11 cellular contexts compared by ENCODE assay signal in the genomic region with DNA sequence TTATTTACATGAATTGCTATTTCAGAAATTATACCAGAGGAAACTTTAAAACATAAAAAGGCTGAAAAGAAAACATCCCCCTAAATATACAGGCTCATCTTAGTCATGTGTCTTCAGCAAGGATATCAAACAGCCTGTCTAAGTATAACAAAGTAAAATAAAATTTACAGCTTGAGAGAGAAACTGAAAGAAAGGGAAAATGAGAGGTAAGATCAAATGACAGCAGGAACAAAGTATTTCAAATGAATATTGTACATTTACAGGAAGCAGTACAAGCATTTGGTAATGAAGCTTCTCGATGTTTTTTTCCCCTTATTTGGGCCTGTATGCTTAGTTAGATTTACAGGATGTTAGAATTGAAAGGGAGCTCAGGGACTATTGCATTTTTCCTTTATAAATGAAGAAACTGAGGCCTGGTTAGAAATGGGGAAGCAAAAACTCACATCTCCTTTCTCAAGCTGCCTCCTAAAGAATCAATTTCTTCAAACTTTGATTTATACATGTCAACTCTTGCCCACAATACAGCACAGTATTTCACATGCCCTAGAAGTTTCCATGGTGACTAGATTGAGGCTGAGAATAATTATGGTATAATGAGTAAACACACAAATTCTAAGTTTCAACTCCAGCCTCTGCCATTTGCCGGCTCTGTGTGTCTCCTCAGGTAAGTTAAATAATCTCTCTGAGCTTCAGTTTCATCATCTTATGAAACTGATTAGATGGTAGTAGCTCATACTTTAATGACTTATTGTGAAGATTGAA. TPM values are rescaled to one million over a fixed set of nuclear protein-coding genes. Genes with fewer than 3 reads are reported as not detected.
A peak's percentile ranks its signal among the peaks of the same experiment; 100 is the strongest.
DNase-seq lines count a peak whose midpoint lies in the region; ATAC-seq, FAIRE-seq and TF ChIP-seq lines count a peak whose summit lies in the region.
"Had no signal": no experiment of that assay in that cellular context is flagged by ENCODE, and none has a peak within 500 bp of the region (broad histone marks: within the 10 kb centered on the region; RNA-seq: fewer than 3 reads in every experiment).

No MANE protein-coding gene starts in this region.

- peaks cover 12% of the 10 kb centered on the region for H3K36me3 ChIP-seq in CD4-positive, CD25-positive, alpha-beta regulatory T cell (ENCODE audit: control insufficient read depth, insufficient read depth, low read length)
- H3K36me3 ChIP-seq in MM.1S (replicated peaks; ENCODE audit: insufficient read depth, low read length) (no peaks in the 10 kb centered on the region), upper lobe of right lung (no peaks in the 10 kb centered on the region), kidney (ENCODE audit: control insufficient read depth in 1 of 2, insufficient read depth in 2 of 2, low read length in 2 of 2) (no peaks in the 10 kb centered on the region)

- intact Hi-C loops in upper lobe of right lung (cut with DNase I) (no loop called here), kidney (cut with DNase I) (no loop called here)

- H3K27ac Mint-ChIP-seq in CD4-positive, CD25-positive, alpha-beta regulatory T cell, result peak overlapping the region; percentile 87 to 97 (median 91)
- peak overlapping the region; percentile 92 to 98 for H3K27ac Mint-ChIP-seq in activated naive CD4-positive, alpha-beta T cell treated with anti-CD3 and anti-CD28 coated beads, Interleukin-2, amount 50 U/mL, for 72 hours
- H3K27ac Mint-ChIP-seq: immature natural killer cell had no signal

- peak in 2 of 3 donors; percentile 33 to 61 for DNase-seq in CD4-positive, CD25-positive, alpha-beta regulatory T cell
- DNase-seq in GM12892 (ENCODE audit: insufficient read length) (no peak), MM.1S (peak; percentile 36), AG08395 (ENCODE audit: low spot score) (no peak), upper lobe of right lung (no peak), kidney (no peak)
- DNase-seq in activated naive CD4-positive, alpha-beta T cell treated with anti-CD3 and anti-CD28 coated beads, Interleukin-2, amount 50 U/mL, for 72 hours (ENCODE audit: low spot score in 2 of 2), result no peak
- DNase-seq: cortex of kidney, immature natural killer cell, NCI-H1048 had no signal

- peak overlapping the region; percentile 19 to 85 (median 56) for H3K4me3 Mint-ChIP-seq in CD4-positive, CD25-positive, alpha-beta regulatory T cell
- H3K4me3 Mint-ChIP-seq: immature natural killer cell had no signal

- H3K27ac ChIP-seq in CD4-positive, CD25-positive, alpha-beta regulatory T cell (ENCODE audit: insufficient read depth, low read length, poor library complexity, severe bottlenecking), result peak overlapping the region; percentile 81
- H3K27ac ChIP-seq in MM.1S (ENCODE audit: low read length), result peak overlapping the region; percentile 94
- H3K27ac ChIP-seq in upper lobe of right lung, result no peak overlapping the region
- no peak overlapping the region for H3K27ac ChIP-seq in kidney (ENCODE audit: low read depth in 2 of 2, low read length in 2 of 2)

- no peaks in the 10 kb centered on the region for H3K27me3 Mint-ChIP-seq in CD4-positive, CD25-positive, alpha-beta regulatory T cell

- FAIRE-seq in GM12892 (lab: Jason Lieb, UNC) (peak; percentile 58), kidney (lab: Jason Lieb, UNC) (no peak)

- TF ChIP-seq POLR2A in GM12892 (IDR thresholded peaks at IDR 0.05; ENCODE audit: low read depth, low read length), result no peak

- H4K20me1 ChIP-seq in MM.1S (ENCODE audit: insufficient read depth, low read length), result no peaks in the 10 kb centered on the region

- H3K36me3 Mint-ChIP-seq in CD4-positive, CD25-positive, alpha-beta regulatory T cell, result peaks cover 11% of the 10 kb centered on the region
- peaks cover 19 to 64% of the 10 kb centered on the region in 2 donors for H3K36me3 Mint-ChIP-seq in activated naive CD4-positive, alpha-beta T cell treated with anti-CD3 and anti-CD28 coated beads, Interleukin-2, amount 50 U/mL, for 72 hours

- H3K9me3 ChIP-seq in CD4-positive, CD25-positive, alpha-beta regulatory T cell (ENCODE audit: control insufficient read depth in 2 of 2, low read length in 2 of 2), result no peaks in the 10 kb centered on the region
- H3K9me3 ChIP-seq in MM.1S (replicated peaks; ENCODE audit: insufficient read depth, low read length) (no peaks in the 10 kb centered on the region), upper lobe of right lung (no peaks in the 10 kb centered on the region), kidney (ENCODE audit: control insufficient read depth in 1 of 2, low read length in 2 of 2) (no peaks in the 10 kb centered on the region)

- H2AFZ ChIP-seq in MM.1S (ENCODE audit: low read length), result no peak overlapping the region

- H3K4me1 Mint-ChIP-seq in CD4-positive, CD25-positive, alpha-beta regulatory T cell, result peaks cover 40 to 60% (median 49%) of the 10 kb centered on the region in 4 donors
- H3K4me1 Mint-ChIP-seq: immature natural killer cell had no signal

- H3K9ac ChIP-seq in MM.1S (ENCODE audit: low read length), result peak overlapping the region; percentile 37
- H3K9ac ChIP-seq in kidney (ENCODE audit: low read length in 2 of 2), result no peak overlapping the region

- H3K4me3 ChIP-seq in CD4-positive, CD25-positive, alpha-beta regulatory T cell (ENCODE audit: low read depth, low read length), result peak overlapping the region; percentile 46
- H3K4me3 ChIP-seq in MM.1S (ENCODE audit: low read length) (no peak overlapping the region), upper lobe of right lung (no peak overlapping the region), kidney (ENCODE audit: low read length in 2 of 2) (no peak overlapping the region)

- ATAC-seq in CD4-positive, CD25-positive, alpha-beta regulatory T cell (ENCODE audit: low read depth in 2 of 2), result peak in 1 of 2 donors; percentile 54
- ATAC-seq in activated naive CD4-positive, alpha-beta T cell treated with anti-CD3 and anti-CD28 coated beads, Interleukin-2, amount 50 U/mL, for 72 hours, result peak in 1 of 2 donors; percentile 37
- no peak for ATAC-seq in GM18909 (IDR thresholded peaks at IDR 0.05; ENCODE audit: poor library complexity, unreplicated experiment)
- no peak for ATAC-seq in upper lobe of right lung

- H3F3A ChIP-seq in MM.1S (ENCODE audit: insufficient read depth, low read length), result peaks cover 30% of the 10 kb centered on the region

- H3K9me3 Mint-ChIP-seq in CD4-positive, CD25-positive, alpha-beta regulatory T cell, result no peaks in the 10 kb centered on the region
- peaks cover 0 to 7% of the 10 kb centered on the region in 2 donors for H3K9me3 Mint-ChIP-seq in activated naive CD4-positive, alpha-beta T cell treated with anti-CD3 and anti-CD28 coated beads, Interleukin-2, amount 50 U/mL, for 72 hours
- H3K9me3 Mint-ChIP-seq: immature natural killer cell had no signal

- no peaks in the 10 kb centered on the region for H3K9me2 ChIP-seq in MM.1S (replicated peaks; ENCODE audit: insufficient read depth, low read length)

- H3K27me3 ChIP-seq in CD4-positive, CD25-positive, alpha-beta regulatory T cell (ENCODE audit: control insufficient read depth, insufficient read depth, low read length), result no peaks in the 10 kb centered on the region
- H3K27me3 ChIP-seq in MM.1S (replicated peaks; ENCODE audit: insufficient read depth, low read length) (no peaks in the 10 kb centered on the region), upper lobe of right lung (no peaks in the 10 kb centered on the region)

- peaks cover 34% of the 10 kb centered on the region; the same call in 1 of the 2 replicates for H3K79me2 ChIP-seq in MM.1S (ENCODE audit: low read length)

- peaks cover 49% of the 10 kb centered on the region for H3K4me1 ChIP-seq in CD4-positive, CD25-positive, alpha-beta regulatory T cell (ENCODE audit: control insufficient read depth, insufficient read depth, low read length, poor library complexity, severe bottlenecking)
- H3K4me1 ChIP-seq in MM.1S (ENCODE audit: low read length) (peaks cover 53% of the 10 kb centered on the region), upper lobe of right lung (no peaks in the 10 kb centered on the region), kidney (ENCODE audit: control insufficient read depth in 1 of 2, insufficient read depth in 1 of 2, low read depth in 1 of 2, low read length in 2 of 2) (peaks cover 0 to 5% of the 10 kb centered on the region in 2 donors)

- TF ChIP-seq CTCF in MM.1S (IDR thresholded peaks at IDR 0.05; ENCODE audit: low read length) (no peak), upper lobe of right lung (IDR thresholded peaks at IDR 0.05) (no peak), kidney (IDR thresholded peaks at IDR 0.05; ENCODE audit: borderline replicate concordance, extremely low read depth, insufficient read depth) (no peak)

- peak overlapping the region; percentile 36 for H3K4me2 ChIP-seq in MM.1S (ENCODE audit: low read depth, low read length)

RNA-seq across cellular contexts. Expression of a gene that starts 29.3 kb away (rescaled TPM):
- total RNA-seq in CD4-positive, CD25-positive, alpha-beta regulatory T cell, result 29.8 TPM
- 10 to 100 TPM; 25.0 to 42.8 (median 31.7) TPM for polyA plus RNA-seq in CD4-positive, CD25-positive, alpha-beta regulatory T cell
- 40.2 TPM for polyA plus RNA-seq in GM12892 (2012; ENCODE audit: missing spikeins)
- 10 to 100 TPM; 43.3 to 66.9 TPM for total RNA-seq in activated naive CD4-positive, alpha-beta T cell treated with anti-CD3 and anti-CD28 coated beads, Interleukin-2, amount 50 U/mL, for 72 hours
- total RNA-seq in upper lobe of right lung, result 8.9 TPM
- 10.1 TPM for total RNA-seq in kidney
- 0.34 TPM for polyA plus RNA-seq in kidney (ENCODE audit: insufficient read depth, low read depth, low replicate concordance)

RNA-seq across cellular contexts. Expression of a gene that starts 48.3 kb away (rescaled TPM):
- 17.0 TPM for total RNA-seq in CD4-positive, CD25-positive, alpha-beta regulatory T cell
- 10 to 100 TPM; 32.5 to 41.5 (median 34.1) TPM for polyA plus RNA-seq in CD4-positive, CD25-positive, alpha-beta regulatory T cell
- 40.5 TPM for polyA plus RNA-seq in GM12892 (2012; ENCODE audit: missing spikeins)
- total RNA-seq in activated naive CD4-positive, alpha-beta T cell treated with anti-CD3 and anti-CD28 coated beads, Interleukin-2, amount 50 U/mL, for 72 hours, result 10 to 100 TPM; 27.4 to 38.7 TPM
- total RNA-seq in upper lobe of right lung, result 43.5 TPM
- 46.5 TPM for total RNA-seq in kidney
- polyA plus RNA-seq in kidney (ENCODE audit: insufficient read depth, low read depth, low replicate concordance), result 71.1 TPM

Comparison
In these comparisons a context has a peak if more than half of its experiments do, and no peak if none do; other contexts are left out.
1. DNase-seq: peak in CD4-positive, CD25-positive, alpha-beta regulatory T cell (2 of 3) and MM.1S (single experiment); none in GM12892 (single experiment), activated naive CD4-positive, alpha-beta T cell treated with anti-CD3 and anti-CD28 coated beads, Interleukin-2, amount 50 U/mL, for 72 hours (0 of 2), AG08395 (single experiment), upper lobe of right lung (single experiment) and kidney (single experiment).
2. H3K27ac ChIP-seq: peak in CD4-positive, CD25-positive, alpha-beta regulatory T cell (single experiment) and MM.1S (single experiment); none in upper lobe of right lung (single experiment) and kidney (0 of 2).